ENCODE assay signal across 8 cellular contexts in the genomic region with DNA sequence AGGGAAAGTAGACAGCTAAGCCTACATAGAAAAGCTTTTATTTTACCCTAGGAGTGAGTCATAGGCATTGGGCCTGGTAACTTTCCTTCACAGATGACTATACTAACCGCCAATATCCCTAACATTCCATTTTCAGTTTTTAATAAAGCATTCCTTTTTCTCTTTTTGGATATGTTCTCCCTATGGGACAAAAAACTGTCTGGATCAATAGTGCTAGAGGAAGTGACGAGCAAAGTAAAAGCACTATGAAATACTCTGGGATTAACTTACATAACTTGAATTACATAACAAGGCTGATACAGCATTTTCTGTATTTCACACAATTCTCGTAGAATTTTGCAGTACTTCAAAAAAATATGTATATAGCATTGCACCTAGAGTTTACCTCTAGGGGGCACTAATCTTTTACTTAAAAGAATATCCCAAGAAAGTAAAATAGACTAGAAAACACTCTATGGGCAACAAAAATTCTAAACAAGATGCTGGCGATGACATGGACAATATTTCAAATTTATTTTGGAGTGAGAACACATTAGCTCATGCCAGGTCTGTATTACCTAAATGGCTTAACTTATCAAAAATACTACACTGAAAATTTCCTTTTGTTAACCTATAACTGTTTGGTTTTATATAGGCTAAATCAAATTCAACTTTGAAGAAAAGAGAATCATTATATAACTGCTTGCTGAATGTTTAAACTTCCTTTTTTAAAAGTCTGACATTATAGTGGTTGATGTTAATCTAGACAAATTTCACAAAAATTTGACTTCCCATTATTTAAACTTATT.
DNase-seq lines count a peak whose midpoint lies in the region; TF ChIP-seq lines count a peak whose summit lies in the region.

No MANE protein-coding gene starts in this region.

- H3K9me3 ChIP-seq in SK-N-MC (ENCODE audit: low read depth, low read length) = no peaks in the 10 kb centered on the region

- peak overlapping the region; percentile 37 for H3K9ac ChIP-seq in SK-N-MC (ENCODE audit: insufficient read length)

- DNase-seq in GDM1 (lab: John Stamatoyannopoulos, UW) (peak; percentile 7), Kasumi-1 (lab: John Stamatoyannopoulos, UW) (peak; percentile 55 to 80), SK-N-MC (ENCODE audit: low read depth, low spot score) (peak; percentile 78), fibroblast of peridontal ligament (ENCODE audit: extremely low read depth) (peak; percentile 93), progenitor cell of endocrine pancreas (ENCODE audit: low spot score, unreplicated experiment) (no peak), HuH-7 (ENCODE audit: low spot score) (no peak)
- no peak for DNase-seq in activated naive CD4-positive, alpha-beta T cell treated with Interleukin-2 at 50 U/mL for 16 hours
- DNase-seq in activated CD4-positive, alpha-beta T cell treated with anti-CD3 and anti-CD28 coated beads, Interleukin-2, amount 50 U/mL, for 4 hours = no peak

- peaks cover 17% of the 10 kb centered on the region for H3K4me1 Mint-ChIP-seq in progenitor cell of endocrine pancreas (ENCODE audit: low read depth)

- H3K4me3 ChIP-seq in SK-N-MC = peak overlapping the region; percentile 27; the same call in 1 of the 2 replicates

- peak overlapping the region; percentile 29; the same call in 1 of the 2 replicates for H3K27ac ChIP-seq in SK-N-MC

- no peaks in the 10 kb centered on the region for H3K36me3 ChIP-seq in SK-N-MC (ENCODE audit: insufficient read depth, low read length)

- no peak overlapping the region for H3K27ac Mint-ChIP-seq in progenitor cell of endocrine pancreas

- peaks cover 1% of the 10 kb centered on the region for H3K36me3 Mint-ChIP-seq in progenitor cell of endocrine pancreas (ENCODE audit: insufficient read depth)

- TF ChIP-seq CTCF in progenitor cell of endocrine pancreas (IDR thresholded peaks at IDR 0.05; ENCODE audit: unreplicated experiment) = peak; percentile 72

- H3K9me3 Mint-ChIP-seq in progenitor cell of endocrine pancreas (ENCODE audit: low read depth) = no peaks in the 10 kb centered on the region

- H3K4me3 Mint-ChIP-seq in progenitor cell of endocrine pancreas (ENCODE audit: low read depth) = no peak overlapping the region

- no peaks in the 10 kb centered on the region for H3K27me3 Mint-ChIP-seq in progenitor cell of endocrine pancreas

Comparison
In these comparisons a context has a peak if more than half of its experiments do, and no peak if none do; other contexts are left out.
1. DNase-seq: peak in GDM1 (single experiment), Kasumi-1 (2 of 2), SK-N-MC (single experiment) and fibroblast of peridontal ligament (single experiment); none in progenitor cell of endocrine pancreas (single experiment), activated naive CD4-positive, alpha-beta T cell treated with Interleukin-2 at 50 U/mL for 16 hours (single experiment), HuH-7 (single experiment) and activated CD4-positive, alpha-beta T cell treated with anti-CD3 and anti-CD28 coated beads, Interleukin-2, amount 50 U/mL, for 4 hours (0 of 2).